In genomic region chr2:150376627-150377335, GRCh38 we compare ENCODE assay signal across 14 cellular contexts.
DNase-seq lines count a peak whose midpoint lies in the region; ATAC-seq, FAIRE-seq and TF ChIP-seq lines count a peak whose summit lies in the region.
"Had no signal": no experiment of that assay in that cellular context is flagged by ENCODE, and none has a peak within 500 bp of the region (broad histone marks: within the 10 kb centered on the region; RNA-seq: fewer than 3 reads in every experiment).

No MANE protein-coding gene starts in this region.

- POLR2A ChIA-PET in H1 (lab: Charles Lee; ENCODE audit: partially characterized antibody) = interaction anchor here (1.4 kb wide), 1 partner anchor 110 kb away, joined by 3 read pairs; no protein-coding TSS in a partner anchor

- no peak overlapping the region for H2BK120ac ChIP-seq in H1 (replicated peaks; ENCODE audit: low read depth, low read length)
- no peak overlapping the region for H2BK120ac ChIP-seq in mesendoderm (ENCODE audit: low read depth, low read length)

- H3K4me3 ChIP-seq in AG10803 (ENCODE audit: low read length) = no peak overlapping the region
- H3K4me3 ChIP-seq in H1 (ENCODE audit: extremely low read depth in 1 of 4, insufficient read depth in 2 of 4, low read depth in 3 of 4, low read length in 4 of 4) = no peak overlapping the region
- H3K4me3 ChIP-seq in mesendoderm (ENCODE audit: low read length) = no peak overlapping the region
- H3K4me3 ChIP-seq in Peyer's patch = no peak overlapping the region
- H3K4me3 ChIP-seq in smooth muscle cell = no peak overlapping the region
- H3K4me3 ChIP-seq: heart left ventricle had no signal

- no peaks in the 10 kb centered on the region for H3K4me1 ChIP-seq in H1 (replicated peaks in 1 of 4; ENCODE audit: control insufficient read depth in 3 of 4, insufficient read depth in 4 of 4, low read length in 3 of 4)
- H3K4me1 ChIP-seq in mesendoderm (ENCODE audit: control insufficient read depth, low read depth, low read length) = no peaks in the 10 kb centered on the region
- no peaks in the 10 kb centered on the region for H3K4me1 ChIP-seq in Peyer's patch
- no peaks in the 10 kb centered on the region for H3K4me1 ChIP-seq in smooth muscle cell (ENCODE audit: low read depth)

- no peak overlapping the region for H4K91ac ChIP-seq in H1 (replicated peaks; ENCODE audit: insufficient read length, low read length)

- H2AFZ ChIP-seq in H1 (ENCODE audit: low read length) (no peak overlapping the region), smooth muscle cell (ENCODE audit: low read depth) (no peak overlapping the region)

- no peaks in the 10 kb centered on the region for H3K36me3 ChIP-seq in H1 (ENCODE audit: control insufficient read depth in 2 of 4, insufficient read depth in 4 of 4, low read length in 3 of 4)
- no peaks in the 10 kb centered on the region for H3K36me3 ChIP-seq in mesendoderm (ENCODE audit: control insufficient read depth, insufficient read depth, low read length)
- no peaks in the 10 kb centered on the region for H3K36me3 ChIP-seq in Peyer's patch
- H3K36me3 ChIP-seq in smooth muscle cell (ENCODE audit: low read depth) = no peaks in the 10 kb centered on the region
- H3K36me3 ChIP-seq: heart left ventricle had no signal

- H2BK12ac ChIP-seq in H1 (ENCODE audit: low read depth, low read length) = no peak overlapping the region

- H3K56ac ChIP-seq in H1 (replicated peaks; ENCODE audit: insufficient read length, low read depth, low read length) = no peak overlapping the region
- no peak overlapping the region for H3K56ac ChIP-seq in mesendoderm (ENCODE audit: low read length)

- H2AK5ac ChIP-seq in H1 (ENCODE audit: low read depth, low read length) (no peak overlapping the region), mesendoderm (ENCODE audit: low read length) (no peak overlapping the region)

- no peaks in the 10 kb centered on the region for H3F3A ChIP-seq in smooth muscle cell (ENCODE audit: low read depth)

- no peak for ATAC-seq in HG02642 (IDR thresholded peaks at IDR 0.05; ENCODE audit: poor library complexity, unreplicated experiment)
- ATAC-seq: activated CD8-positive, alpha-beta T cell treated with anti-CD3 and anti-CD28 coated beads for 36 hours had no signal

- H3K9ac ChIP-seq in H1 (replicated peaks in 1 of 4; ENCODE audit: extremely low read depth in 1 of 4, low read depth in 3 of 4, low read length in 3 of 4) (no peak overlapping the region), mesendoderm (ENCODE audit: low read length) (no peak overlapping the region), smooth muscle cell (ENCODE audit: low read depth) (no peak overlapping the region)
- H3K9ac ChIP-seq: KMS-11 had no signal

- H4K20me1 ChIP-seq in H1 (replicated peaks in 1 of 2; ENCODE audit: control insufficient read depth in 1 of 2, insufficient read depth in 2 of 2, low read length in 2 of 2) = no peaks in the 10 kb centered on the region
- no peaks in the 10 kb centered on the region for H4K20me1 ChIP-seq in smooth muscle cell (ENCODE audit: low read depth)

- H3K79me1 ChIP-seq in H1 (ENCODE audit: low read depth, low read length) (no peaks in the 10 kb centered on the region), mesendoderm (ENCODE audit: low read length) (no peaks in the 10 kb centered on the region)

- H4K5ac ChIP-seq in H1 (ENCODE audit: insufficient read length, low read depth, low read length) = no peak overlapping the region
- H4K5ac ChIP-seq in mesendoderm (ENCODE audit: low read length) = no peak overlapping the region

- no peak for TF ChIP-seq CTCF in AG10803 (conservative IDR thresholded peaks at IDR 0.05; ENCODE audit: low read length)
- no peak for TF ChIP-seq CTCF in H1 (IDR thresholded peaks at IDR 0.05; ENCODE audit: control extremely low read depth in 1 of 3, insufficient read depth in 1 of 3, low read depth in 1 of 3, low read length in 3 of 3)
- TF ChIP-seq CTCF in Peyer's patch (IDR thresholded peaks at IDR 0.05) = no peak
- TF ChIP-seq CTCF in smooth muscle cell (IDR thresholded peaks at IDR 0.05; ENCODE audit: borderline replicate concordance, insufficient read depth, poor library complexity, severe bottlenecking) = no peak

- no peak overlapping the region for H2BK20ac ChIP-seq in H1 (ENCODE audit: low read length)

- FAIRE-seq in H1 (lab: Jason Lieb, UNC) = no peak

- H3K14ac ChIP-seq in H1 (ENCODE audit: insufficient read length) = no peak overlapping the region

- no peak for TF ChIP-seq POLR2A in H1 (IDR thresholded peaks at IDR 0.05; ENCODE audit: control extremely low read depth in 1 of 2, low read depth in 2 of 2, low read length in 2 of 2)
- TF ChIP-seq POLR2A in Peyer's patch (IDR thresholded peaks at IDR 0.05) = no peak

- H2BK15ac ChIP-seq in H1 (ENCODE audit: low read length) (no peak overlapping the region), mesendoderm (replicated peaks; ENCODE audit: low read depth) (no peak overlapping the region)

- H3K27me3 ChIP-seq in H1 (replicated peaks in 1 of 4; ENCODE audit: control insufficient read depth in 3 of 4, extremely low read depth in 1 of 4, insufficient read depth in 3 of 4, low read length in 3 of 4) (no peaks in the 10 kb centered on the region), mesendoderm (ENCODE audit: insufficient read depth, low read length, poor library complexity) (no peaks in the 10 kb centered on the region), Peyer's patch (no peaks in the 10 kb centered on the region), smooth muscle cell (ENCODE audit: low read depth) (no peaks in the 10 kb centered on the region)
- H3K27me3 ChIP-seq: heart left ventricle had no signal

- DNase-seq in AG10803 (ENCODE audit: low read depth) (peak; percentile 26), M059J (ENCODE audit: low read depth) (peak; percentile 42), H1 (ENCODE audit: low read depth in 1 of 2, low spot score in 2 of 2) (no peak), mesendoderm (peak; percentile 37), NCI-H187 treated with DMSO at 0.1 percent for 48 hours (lab: John Stamatoyannopoulos, UW) (no peak), Peyer's patch (no peak), smooth muscle cell (lab: John Stamatoyannopoulos, UW; ENCODE audit: unreplicated experiment) (no peak)
- DNase-seq: activated CD8-positive, alpha-beta T cell treated with anti-CD3 and anti-CD28 coated beads for 36 hours; DMS79; stimulated activated CD4-positive, alpha-beta T cell treated with anti-CD3 and anti-CD28 coated beads, Interleukin-2, amount 100 ng/mL, for 24 hours; T-helper 9 cell had no signal

- WGBS in H1 (ENCODE audit: extremely low coverage in 1 of 2, insufficient coverage in 1 of 2, insufficient read length in 1 of 2, insufficient replicate concordance in 2 of 2, low coverage in 1 of 2, low lambda C conversion rate in 2 of 2, missing lambda C conversion rate in 1 of 2), 2 experiments = 96% methylated on average over 6 of the region's 6 CpGs; no CpG with 5 or more reads in 1 of the 2 experiments
- no CpG with 5 or more reads among the region's 6 CpGs for WGBS in mesendoderm (ENCODE audit: extremely low coverage, insufficient coverage, low lambda C conversion rate)
- WGBS in smooth muscle cell (ENCODE audit: low lambda C conversion rate) = 87% methylated on average over 6 of the region's 6 CpGs

- H3K23ac ChIP-seq in H1 (ENCODE audit: insufficient read length) = no peak overlapping the region
- H3K23ac ChIP-seq in mesendoderm (ENCODE audit: low read length) = no peak overlapping the region

- no peak overlapping the region for H3K4me2 ChIP-seq in H1 (ENCODE audit: insufficient read depth in 1 of 2, low read depth in 2 of 2, low read length in 2 of 2)
- no peak overlapping the region for H3K4me2 ChIP-seq in mesendoderm (ENCODE audit: low read length)
- no peak overlapping the region for H3K4me2 ChIP-seq in smooth muscle cell
- H3K4me2 ChIP-seq: KMS-11 had no signal

- no peaks in the 10 kb centered on the region for H3K79me2 ChIP-seq in H1 (ENCODE audit: control insufficient read depth in 1 of 2, insufficient read depth in 2 of 2, low read length in 2 of 2)
- H3K79me2 ChIP-seq in mesendoderm (ENCODE audit: control insufficient read depth, insufficient read depth, low read length) = no peaks in the 10 kb centered on the region
- H3K79me2 ChIP-seq in smooth muscle cell (ENCODE audit: low read depth) = no peaks in the 10 kb centered on the region

- H3K9me3 ChIP-seq in H1 (ENCODE audit: insufficient read depth in 2 of 2, low read depth in 1 of 2, low read length in 1 of 2) (peaks cover 0 to 5% of the 10 kb centered on the region in 2 experiments; a peak in 1 of 4 replicates), Peyer's patch (no peaks in the 10 kb centered on the region), smooth muscle cell (replicated peaks; ENCODE audit: low read depth) (no peaks in the 10 kb centered on the region)

- H3K4ac ChIP-seq in H1 (replicated peaks; ENCODE audit: insufficient read length, low read depth, low read length) (no peak overlapping the region), mesendoderm (ENCODE audit: low read depth, low read length) (no peak overlapping the region)

- no peak overlapping the region for H3K18ac ChIP-seq in H1 (ENCODE audit: extremely low read depth, low read length)
- no peak overlapping the region for H3K18ac ChIP-seq in mesendoderm (ENCODE audit: low read length)

- no peak for TF ChIP-seq RAD21 in H1 (IDR thresholded peaks at IDR 0.05 in 1 of 2, conservative IDR thresholded peaks at IDR 0.05 in 1 of 2; ENCODE audit: low read depth in 2 of 2, low read length in 2 of 2)

- H4K8ac ChIP-seq in H1 (ENCODE audit: extremely low read depth, insufficient read depth, low read length) (no peak overlapping the region), mesendoderm (ENCODE audit: low read depth, low read length) (no peak overlapping the region)

- TF ChIP-seq EP300 in H1 (IDR thresholded peaks at IDR 0.05; ENCODE audit: borderline replicate concordance in 1 of 2, low read depth in 2 of 2, low read length in 2 of 2) = no peak

- H3K27ac ChIP-seq in H1 (ENCODE audit: low read depth, low read length) = no peak overlapping the region
- H3K27ac ChIP-seq in mesendoderm (ENCODE audit: low read depth, low read length) = no peak overlapping the region
- no peak overlapping the region for H3K27ac ChIP-seq in Peyer's patch
- H3K27ac ChIP-seq in smooth muscle cell (ENCODE audit: low read depth) = no peak overlapping the region
- H3K27ac ChIP-seq: heart left ventricle, KMS-11 had no signal

- H3K23me2 ChIP-seq in H1 (ENCODE audit: low read depth, low read length) = no peaks in the 10 kb centered on the region

- H2BK5ac ChIP-seq in H1 (ENCODE audit: low read depth, low read length) (no peak overlapping the region), mesendoderm (ENCODE audit: low read length) (no peak overlapping the region)

- CTCF ChIA-PET in H1 (lab: Charles Lee; ENCODE audit: partially characterized antibody) = interaction anchor here (0.6 to 0.9 kb wide), 2 partner anchors 29 to 1153 kb away, joined by 3 read pairs; no protein-coding TSS in a partner anchor

TF ChIP-seq in H1, 55 proteins besides CTCF, POLR2A, EP300 and RAD21 (continues in another document):
- TF ChIP-seq CHD1 (IDR thresholded peaks at IDR 0.05; ENCODE audit: low read depth, low read length) = no peak
- no peak for TF ChIP-seq TCF12 (IDR thresholded peaks at IDR 0.05; ENCODE audit: low read depth, low read length)
- no peak for TF ChIP-seq GABPA (IDR thresholded peaks at IDR 0.05; ENCODE audit: borderline replicate concordance, insufficient read depth, low read length)
- no peak for TF ChIP-seq JUND (IDR thresholded peaks at IDR 0.05; ENCODE audit: low read length)
- TF ChIP-seq CEBPB (IDR thresholded peaks at IDR 0.05; ENCODE audit: low read depth, low read length) = peak; percentile 20; the same call in 1 of the 2 replicates

Comparison
In these comparisons a context has a peak if more than half of its experiments do, and no peak if none do; other contexts are left out.
1. DNase-seq: peak in AG10803 (single experiment), M059J (single experiment) and mesendoderm (single experiment); none in H1 (0 of 2), NCI-H187 treated with DMSO at 0.1 percent for 48 hours (single experiment), Peyer's patch (0 of 3) and smooth muscle cell (single experiment).